14 cellular contexts compared by ENCODE assay signal in the genomic region with DNA sequence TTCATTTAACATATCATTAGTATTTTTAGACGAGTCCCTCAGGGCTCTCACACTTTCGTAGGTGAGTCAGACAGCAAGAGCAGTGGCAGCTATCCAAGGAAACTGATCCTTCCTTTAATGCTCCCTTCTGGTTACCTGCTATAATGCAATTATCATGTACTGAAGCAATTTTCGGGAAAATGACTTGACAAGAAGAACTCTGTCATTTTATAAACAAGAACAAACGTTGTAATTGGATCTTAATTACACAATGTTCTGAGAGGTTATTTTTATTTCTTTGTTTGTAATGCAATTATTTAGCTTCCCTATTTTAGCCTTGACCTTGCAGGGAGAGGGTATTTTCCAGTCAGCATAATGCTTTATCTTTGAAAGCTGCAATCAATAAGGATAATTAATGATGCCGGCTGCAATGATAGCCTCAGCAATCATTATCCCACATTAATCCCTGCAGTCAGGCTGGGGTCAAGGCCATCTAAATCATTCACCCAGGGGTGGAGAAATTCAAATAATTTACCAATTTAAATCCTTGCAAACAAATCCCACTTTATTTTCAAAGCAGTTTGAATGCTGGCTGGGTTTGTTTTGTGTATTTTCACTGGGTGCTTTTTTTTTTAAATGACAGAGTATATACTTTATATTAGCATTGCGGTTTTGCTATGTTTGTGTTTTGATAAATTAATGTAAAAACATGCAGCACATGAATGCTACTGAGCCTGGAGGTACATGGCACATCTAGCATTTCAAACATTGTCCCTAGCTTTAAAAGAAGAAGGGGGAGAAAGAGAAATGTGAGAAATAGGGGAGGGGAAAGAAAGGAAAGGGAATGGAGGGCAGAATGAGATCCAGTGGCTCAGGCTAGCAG.
A peak's percentile ranks its signal among the peaks of the same experiment; 100 is the strongest.
DNase-seq lines count a peak whose midpoint lies in the region; ATAC-seq, FAIRE-seq and TF ChIP-seq lines count a peak whose summit lies in the region.
"Had no signal": no experiment of that assay in that cellular context is flagged by ENCODE, and none has a peak within 500 bp of the region (broad histone marks: within the 10 kb centered on the region; RNA-seq: fewer than 3 reads in every experiment).

No MANE protein-coding gene starts in this region.

- H3K9me3 ChIP-seq in BE2C (no peaks in the 10 kb centered on the region), HEK293 (ENCODE audit: control insufficient read depth, insufficient read depth, low read depth, low read length) (no peaks in the 10 kb centered on the region)
- H3K9me3 ChIP-seq: right lobe of liver had no signal

- H3K4me3 ChIP-seq in BE2C (ENCODE audit: low read depth, low read length) (no peak overlapping the region), HEK293 (ENCODE audit: low read depth, low read length) (no peak overlapping the region), bronchial epithelial cell (ENCODE audit: low read depth, low read length) (no peak overlapping the region), coronary artery (no peak overlapping the region)
- H3K4me3 ChIP-seq: left ventricle myocardium inferior, right lobe of liver had no signal

- no peak for ATAC-seq in HG02938 (IDR thresholded peaks at IDR 0.05; ENCODE audit: unreplicated experiment)
- ATAC-seq: natural killer cell had no signal

- H3K27me3 ChIP-seq in BE2C: no peaks in the 10 kb centered on the region
- peaks cover 5% of the 10 kb centered on the region for H3K27me3 ChIP-seq in bronchial epithelial cell (ENCODE audit: control insufficient read depth, insufficient read depth, low read length)
- H3K27me3 ChIP-seq: right lobe of liver had no signal

- no peaks in the 10 kb centered on the region for H3K36me3 ChIP-seq in BE2C
- no peaks in the 10 kb centered on the region for H3K36me3 ChIP-seq in HEK293 (ENCODE audit: control insufficient read depth in 2 of 2, insufficient read depth in 1 of 2, low read length in 2 of 2)
- H3K36me3 ChIP-seq in bronchial epithelial cell (ENCODE audit: control insufficient read depth, insufficient read depth, low read length): no peaks in the 10 kb centered on the region
- H3K36me3 ChIP-seq: left ventricle myocardium inferior, right lobe of liver had no signal

- DNase-seq in BE2C (peak; percentile 25), NCI-H2171 (lab: John Stamatoyannopoulos, UW) (peak; percentile 89), bronchial epithelial cell (ENCODE audit: low read depth) (peak; percentile 84), coronary artery (ENCODE audit: low spot score) (no peak), cerebellar nuclear complex (lab: John Stamatoyannopoulos, UW) (no peak), GM19240 (ENCODE audit: insufficient read length, low spot score) (no peak)
- DNase-seq: activated naive CD4-positive, alpha-beta T cell treated with anti-CD3 and anti-CD28 coated beads, Interleukin-2, amount 50 U/mL, for 16 hours; head of caudate nucleus; left ventricle myocardium inferior; natural killer cell; right lobe of liver; stimulated activated CD4-positive, alpha-beta T cell treated with anti-CD3 and anti-CD28 coated beads, Interleukin-2, amount 100 ng/mL, for 48 hours had no signal

- peaks cover 17% of the 10 kb centered on the region for H3K4me1 ChIP-seq in BE2C
- H3K4me1 ChIP-seq in HEK293 (ENCODE audit: control insufficient read depth, insufficient read depth, low read length): 0 out of 2 replicates have a peak, but pooled peaks cover 4% of the 10 kb centered on the region
- H3K4me1 ChIP-seq: left ventricle myocardium inferior had no signal

- CTCF ChIA-PET in HEK293 (lab: Yijun Ruan, JAX): interaction anchor here (0.7 to 1.2 kb wide), 2 partner anchors 8 to 146 kb away, joined by 3 to 7 read pairs; no protein-coding TSS in a partner anchor

- TF ChIP-seq CTCF in BE2C (IDR thresholded peaks at IDR 0.05; ENCODE audit: low read depth, low read length) (no peak), HEK293 (tag by site-specific recombination; IDR thresholded peaks at IDR 0.05) (no peak), bronchial epithelial cell (IDR thresholded peaks at IDR 0.05; ENCODE audit: insufficient read depth, low read length, severe bottlenecking) (no peak), coronary artery (IDR thresholded peaks at IDR 0.05) (no peak)

- FAIRE-seq in bronchial epithelial cell (lab: Jason Lieb, UNC): no peak

- POLR2A ChIA-PET in HEK293 (lab: Yijun Ruan, JAX): no interaction called here

- H3K27ac ChIP-seq in HEK293 (ENCODE audit: extremely low read depth, low read depth, low read length): no peak overlapping the region
- H3K27ac ChIP-seq in coronary artery: no peak overlapping the region
- H3K27ac ChIP-seq: left ventricle myocardium inferior, right lobe of liver had no signal

TF ChIP-seq in HEK293, 187 proteins besides CTCF, POLR2A, EP300 and RAD21 (continues in another document):
- TF ChIP-seq ZNF362 (tag by site-specific recombination; IDR thresholded peaks at IDR 0.05) (peak; percentile 62; the same call in 1 of the 2 replicates), ZEB2 (tag by site-specific recombination; IDR thresholded peaks at IDR 0.05) (0 out of 2 replicates have a peak, but pooled peaks have one; percentile 25), OVOL3 (tag by site-specific recombination; IDR thresholded peaks at IDR 0.05) (no peak; the same call in 1 of the 2 replicates), WT1 (tag by site-specific recombination; IDR thresholded peaks at IDR 0.05) (peak; percentile 78), OSR2 (tag by site-specific recombination; IDR thresholded peaks at IDR 0.05) (peak; percentile 85), FEZF1 (tag by site-specific recombination; IDR thresholded peaks at IDR 0.05) (peak; percentile 64; the same call in 1 of the 2 replicates), ZNF558 (tag by site-specific recombination; IDR thresholded peaks at IDR 0.05) (0 out of 2 replicates have a peak, but pooled peaks have one; percentile 16), ZNF629 (tag by site-specific recombination; IDR thresholded peaks at IDR 0.05) (peak; percentile 66), BCL11A (tag by site-specific recombination; IDR thresholded peaks at IDR 0.05; ENCODE audit: low read depth) (peak; percentile 78; the same call in 1 of the 2 replicates), ZNF18 (tag by site-specific recombination; IDR thresholded peaks at IDR 0.05) (no peak), ZNF416 (tag by site-specific recombination; IDR thresholded peaks at IDR 0.05) (no peak), ZNF600 (tag by site-specific recombination; IDR thresholded peaks at IDR 0.05) (no peak), ZNF366 (tag by site-specific recombination; conservative IDR thresholded peaks at IDR 0.05) (peak; percentile 63), ZNF37A (tag by site-specific recombination; IDR thresholded peaks at IDR 0.05) (no peak), ZBTB17 (tag by site-specific recombination; IDR thresholded peaks at IDR 0.05) (0 out of 2 replicates have a peak, but pooled peaks have one; percentile 43), ZXDB (tag by site-specific recombination; IDR thresholded peaks at IDR 0.05) (0 out of 2 replicates have a peak, but pooled peaks have one; percentile 21)

Comparison
In these comparisons a context has a peak if more than half of its experiments do, and no peak if none do; other contexts are left out.
1. DNase-seq: peak in BE2C (single experiment), NCI-H2171 (single experiment) and bronchial epithelial cell (single experiment); none in coronary artery (single experiment), cerebellar nuclear complex (0 of 2) and GM19240 (single experiment).